ENCODE assay signal across 8 cellular contexts in genomic region chr19:44164327-44164672, GRCh38. TPM values are rescaled to one million over a fixed set of nuclear protein-coding genes. Genes with fewer than 3 reads are reported as not detected.
DNase-seq lines count a peak whose midpoint lies in the region; ATAC-seq, FAIRE-seq and TF ChIP-seq lines count a peak whose summit lies in the region.

No MANE protein-coding gene starts in this region.

- H3K9me3 Mint-ChIP-seq in astrocyte (ENCODE audit: unreplicated experiment) = no peaks in the 10 kb centered on the region

- ATAC-seq in HG03135 (IDR thresholded peaks at IDR 0.05; ENCODE audit: unreplicated experiment) (no peak), esophagus mucosa (no peak)

- H3K4me2 ChIP-seq in astrocyte (ENCODE audit: low read length) (peak overlapping the region; percentile 89), mesendoderm (ENCODE audit: low read length) (peak overlapping the region; percentile 12)

- H3K4me3 ChIP-seq in HAP-1 (peak overlapping the region; percentile 74), astrocyte (ENCODE audit: insufficient read depth, low read depth, low read length) (peak overlapping the region; percentile 89), mesendoderm (ENCODE audit: low read length) (peak overlapping the region; percentile 37)

- intact Hi-C loops in head of caudate nucleus (cut with DNase I) = loop anchor here (2.0 kb wide), 1 partner anchor 43 kb away; no protein-coding TSS in a partner anchor

- no peak overlapping the region for H4K5ac ChIP-seq in mesendoderm (ENCODE audit: low read length)

- H3K27me3 Mint-ChIP-seq in astrocyte (ENCODE audit: low read depth, unreplicated experiment) = no peaks in the 10 kb centered on the region

- H3K4me3 Mint-ChIP-seq in astrocyte (ENCODE audit: unreplicated experiment) = peak overlapping the region; percentile 99

- H3K4me1 ChIP-seq in HAP-1 = peaks cover 4% of the 10 kb centered on the region
- peaks cover 3% of the 10 kb centered on the region for H3K4me1 ChIP-seq in astrocyte (ENCODE audit: insufficient read depth, low read length)
- H3K4me1 ChIP-seq in mesendoderm (ENCODE audit: control insufficient read depth, low read depth, low read length) = no peaks in the 10 kb centered on the region

- H4K20me1 ChIP-seq in astrocyte (ENCODE audit: insufficient read depth, low read length) = no peaks in the 10 kb centered on the region

- H2AFZ ChIP-seq in astrocyte (ENCODE audit: low read depth, low read length) = peak overlapping the region; percentile 90

- peaks cover 10% of the 10 kb centered on the region for H3K36me3 Mint-ChIP-seq in astrocyte (ENCODE audit: low read depth, unreplicated experiment)

- H3K36me3 ChIP-seq in HAP-1 (replicated peaks) = peaks cover 14% of the 10 kb centered on the region
- H3K36me3 ChIP-seq in astrocyte (ENCODE audit: insufficient read depth, low read length) = peaks cover 13% of the 10 kb centered on the region
- H3K36me3 ChIP-seq in mesendoderm (ENCODE audit: control insufficient read depth, insufficient read depth, low read length) = peaks cover 2% of the 10 kb centered on the region

- H2BK120ac ChIP-seq in mesendoderm (ENCODE audit: low read depth, low read length) = no peak overlapping the region

- in situ Hi-C loops in HAP-1 (cut with MboI; ENCODE audit: low sequenced_read_pairs) = no loop called here

- H3K27me3 ChIP-seq in HAP-1 (ENCODE audit: low read depth) (no peaks in the 10 kb centered on the region; the same call in 1 of the 2 replicates), astrocyte (ENCODE audit: insufficient read depth, low read length) (no peaks in the 10 kb centered on the region), mesendoderm (ENCODE audit: insufficient read depth, low read length, poor library complexity) (no peaks in the 10 kb centered on the region)

- H3K18ac ChIP-seq in mesendoderm (ENCODE audit: low read length) = no peak overlapping the region

- no peak overlapping the region for H3K4ac ChIP-seq in mesendoderm (ENCODE audit: low read depth, low read length)

- no CpG with 5 or more reads among the region's 3 CpGs for WGBS in mesendoderm (ENCODE audit: extremely low coverage, insufficient coverage, low lambda C conversion rate)

- H3K4me1 Mint-ChIP-seq in astrocyte (ENCODE audit: low read depth, unreplicated experiment) = peaks cover 23% of the 10 kb centered on the region

- no peaks in the 10 kb centered on the region for H3K9me3 ChIP-seq in HAP-1
- H3K9me3 ChIP-seq in astrocyte (ENCODE audit: insufficient read depth, low read depth, low read length) = no peaks in the 10 kb centered on the region

- H3K27ac Mint-ChIP-seq in astrocyte (ENCODE audit: unreplicated experiment) = peak overlapping the region; percentile 99

- no peak overlapping the region for H3K23ac ChIP-seq in mesendoderm (ENCODE audit: low read length)

- no peak overlapping the region for H3K56ac ChIP-seq in mesendoderm (ENCODE audit: low read length)

- DNase-seq in HAP-1 (ENCODE audit: low spot score in 2 of 2) = no peak
- DNase-seq in astrocyte (ENCODE audit: low read depth) = no peak
- no peak for DNase-seq in mesendoderm
- no peak for DNase-seq in head of caudate nucleus
- no peak for DNase-seq in DMS 273 treated with DMSO at 0.1 percent for 48 hours (lab: John Stamatoyannopoulos, UW)

- H2BK5ac ChIP-seq in mesendoderm (ENCODE audit: low read length) = no peak overlapping the region

- TF ChIP-seq CTCF in 22Rv1 (IDR thresholded peaks at IDR 0.05) (no peak), astrocyte (IDR thresholded peaks at IDR 0.05; ENCODE audit: insufficient read depth, low read depth, low read length) (no peak)

- H3K79me1 ChIP-seq in mesendoderm (ENCODE audit: low read length) = peaks cover 2% of the 10 kb centered on the region

- no peak for FAIRE-seq in astrocyte (lab: Jason Lieb, UNC)

- H3K79me2 ChIP-seq in astrocyte (ENCODE audit: insufficient read depth, low read length) = peaks cover 34% of the 10 kb centered on the region
- peaks cover 3% of the 10 kb centered on the region for H3K79me2 ChIP-seq in mesendoderm (ENCODE audit: control insufficient read depth, insufficient read depth, low read length)

- no peak overlapping the region for H4K8ac ChIP-seq in mesendoderm (ENCODE audit: low read depth, low read length)

- H2AK5ac ChIP-seq in mesendoderm (ENCODE audit: low read length) = no peak overlapping the region

- H3K27ac ChIP-seq in 22Rv1 (peak overlapping the region; percentile 67), astrocyte (ENCODE audit: low read depth, low read length) (peak overlapping the region; percentile 91), mesendoderm (ENCODE audit: low read depth, low read length) (no peak overlapping the region)

- no peak overlapping the region for H2BK15ac ChIP-seq in mesendoderm (replicated peaks; ENCODE audit: low read depth)

- H3K9ac ChIP-seq in astrocyte (ENCODE audit: low read length) (peak overlapping the region; percentile 91), mesendoderm (ENCODE audit: low read length) (peak overlapping the region; percentile 44)

RNA-seq across cellular contexts. Expression of gene ZNF226, which starts 0.6 kb away (rescaled TPM):
- 24.4 and 27.6 TPM in 2 replicates for total RNA-seq in astrocyte
- 10.3 TPM for polyA plus RNA-seq in mesendoderm (2013, experiment 1 of 2)
- polyA plus RNA-seq in mesendoderm (2013, experiment 2 of 2) = 10.6 TPM
- 12.4 TPM for total RNA-seq in esophagus mucosa

RNA-seq across cellular contexts. Expression of gene ZNF234, which starts 22.9 kb away (rescaled TPM):
- 9.0 and 11.6 TPM in 2 replicates for total RNA-seq in astrocyte
- polyA plus RNA-seq in mesendoderm (2013, experiment 1 of 2) = 3.7 TPM
- polyA plus RNA-seq in mesendoderm (2013, experiment 2 of 2) = 3.9 TPM
- 3.0 TPM for total RNA-seq in esophagus mucosa

RNA-seq across cellular contexts. Expression of gene ZNF227, which starts 48.0 kb away (rescaled TPM):
- 10.7 and 18.2 TPM in 2 replicates for total RNA-seq in astrocyte
- polyA plus RNA-seq in mesendoderm (2013, experiment 1 of 2) = 10.0 TPM
- 9.6 TPM for polyA plus RNA-seq in mesendoderm (2013, experiment 2 of 2)
- 6.1 TPM for total RNA-seq in esophagus mucosa

RNA-seq across cellular contexts. Expression of gene ZNF225, which starts 51.1 kb away (rescaled TPM):
- total RNA-seq in astrocyte (4.5 and 4.7 TPM in 2 replicates), esophagus mucosa (1.8 TPM)
- 1.6 TPM for polyA plus RNA-seq in mesendoderm (2013, experiment 1 of 2)
- polyA plus RNA-seq in mesendoderm (2013, experiment 2 of 2) = 1.5 TPM

Comparison
In these comparisons a context has a peak if more than half of its experiments do, and no peak if none do; other contexts are left out.
1. H3K4me3 ChIP-seq: peak in every context shown above with its lines; median percentile 89 in astrocyte; 74 in HAP-1; 37 in mesendoderm.